In genomic region chr5:3818612-3819011, GRCh38 we compare ENCODE assay signal across 21 cellular contexts.
"Had no signal": no experiment of that assay in that cellular context is flagged by ENCODE, and none has a peak within 500 bp of the region (broad histone marks: within the 10 kb centered on the region; RNA-seq: fewer than 3 reads in every experiment).

No MANE protein-coding gene starts in this region.

- H3K4me3 Mint-ChIP-seq: endodermal cell; nephron; stimulated activated memory B cell treated with anti-CD40 and anti-IgM and Interleukin-4, amounts not matched to agents 10 μg/mL and 1 μg/mL and 100 μg/mL, for 72 hours; stimulated activated naive CD8-positive, alpha-beta T cell treated with anti-CD3 and anti-CD28 coated beads, Interleukin-15, Interleukin-2, amounts not matched to agents 100 ng/mL and 50 ng/mL, for 24 hours had no signal

- H3K27ac Mint-ChIP-seq: endodermal cell; nephron; stimulated activated memory B cell treated with anti-CD40 and anti-IgM and Interleukin-4, amounts not matched to agents 10 μg/mL and 1 μg/mL and 100 μg/mL, for 72 hours; stimulated activated naive CD8-positive, alpha-beta T cell treated with anti-CD3 and anti-CD28 coated beads, Interleukin-15, Interleukin-2, amounts not matched to agents 100 ng/mL and 50 ng/mL, for 24 hours had no signal

- H2AFZ ChIP-seq: parathyroid adenoma had no signal

- H3K27me3 ChIP-seq: foreskin keratinocyte, right lobe of liver, tibial artery, upper lobe of left lung, uterus had no signal

- H3K27me3 Mint-ChIP-seq: stimulated activated memory B cell treated with anti-CD40 and anti-IgM and Interleukin-4, amounts not matched to agents 10 μg/mL and 1 μg/mL and 100 μg/mL, for 72 hours; stimulated activated naive CD8-positive, alpha-beta T cell treated with anti-CD3 and anti-CD28 coated beads, Interleukin-15, Interleukin-2, amounts not matched to agents 100 ng/mL and 50 ng/mL, for 24 hours had no signal

- H3K79me2 ChIP-seq: parathyroid adenoma had no signal

- H3K9me3 ChIP-seq: psoas muscle, right lobe of liver, tibial artery, upper lobe of left lung, uterus had no signal

- DNase-seq: effector CD4-positive, alpha-beta T cell; endodermal cell; erythroblast; foreskin keratinocyte; hypothalamus; islet precursor cell; mammary epithelial cell; mucosa of descending colon; psoas muscle; retina; right lobe of liver; stimulated activated CD4-positive, alpha-beta T cell treated with anti-CD3 and anti-CD28 coated beads, Interleukin-4, amount 100 ng/mL, for 24 hours; tibial artery; upper lobe of left lung; uterus had no signal

- H3K4me1 ChIP-seq: foreskin keratinocyte, parathyroid adenoma, psoas muscle, right lobe of liver, tibial artery, upper lobe of left lung, uterus had no signal

- H3K4me3 ChIP-seq: coronary artery, mucosa of descending colon, psoas muscle, right lobe of liver, tibial artery, upper lobe of left lung, uterus had no signal

- H3K9ac ChIP-seq: parathyroid adenoma had no signal

- H3K4me1 Mint-ChIP-seq: endodermal cell; stimulated activated memory B cell treated with anti-CD40 and anti-IgM and Interleukin-4, amounts not matched to agents 10 μg/mL and 1 μg/mL and 100 μg/mL, for 72 hours had no signal

- ATAC-seq: foreskin keratinocyte; left lobe of liver; mucosa of descending colon; psoas muscle; right lobe of liver; stimulated activated memory B cell treated with anti-CD40 and anti-IgM and Interleukin-4, amounts not matched to agents 10 μg/mL and 1 μg/mL and 100 μg/mL, for 72 hours had no signal

- H3K9me3 Mint-ChIP-seq: endodermal cell; nephron; stimulated activated naive CD8-positive, alpha-beta T cell treated with anti-CD3 and anti-CD28 coated beads, Interleukin-15, Interleukin-2, amounts not matched to agents 100 ng/mL and 50 ng/mL, for 24 hours had no signal

- H3K36me3 Mint-ChIP-seq: stimulated activated memory B cell treated with anti-CD40 and anti-IgM and Interleukin-4, amounts not matched to agents 10 μg/mL and 1 μg/mL and 100 μg/mL, for 72 hours had no signal

- H3K27ac ChIP-seq: coronary artery, foreskin keratinocyte, parathyroid adenoma, psoas muscle, right lobe of liver, tibial artery, upper lobe of left lung, uterus had no signal

- H3K36me3 ChIP-seq: right lobe of liver, tibial artery, upper lobe of left lung, uterus had no signal
